ENCODE assay signal across 15 cellular contexts in the genomic region with DNA sequence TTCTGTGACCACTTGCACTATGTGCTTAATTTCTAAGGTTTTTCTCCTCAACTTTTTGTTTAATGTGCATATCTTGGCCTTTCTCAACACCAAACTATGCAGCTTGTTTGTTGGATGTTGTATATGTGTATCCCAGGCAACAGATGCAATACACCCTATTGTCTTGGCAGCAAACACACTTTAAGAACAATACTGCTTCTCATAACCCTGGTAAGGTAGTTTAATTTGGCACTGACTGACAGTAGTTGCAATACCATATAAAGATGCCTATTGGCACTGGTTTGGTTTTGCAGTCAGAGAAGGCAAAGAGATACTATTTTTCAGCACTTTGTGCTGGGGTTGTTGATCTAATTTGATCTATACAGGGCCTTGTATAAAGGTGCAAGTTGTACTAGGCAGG.
DNase-seq lines count a peak whose midpoint lies in the region; ATAC-seq and TF ChIP-seq lines count a peak whose summit lies in the region.
"Had no signal": no experiment of that assay in that cellular context is flagged by ENCODE, and none has a peak within 500 bp of the region (broad histone marks: within the 10 kb centered on the region; RNA-seq: fewer than 3 reads in every experiment).

No MANE protein-coding gene starts in this region.

- ATAC-seq in RWPE2 (ENCODE audit: low read depth) (0 out of 3 replicates have a peak, but pooled peaks have one; percentile 48), HG03095 (IDR thresholded peaks at IDR 0.05; ENCODE audit: unreplicated experiment) (no peak)
- ATAC-seq: psoas muscle had no signal

- H3K4me2 ChIP-seq in fibroblast of lung (ENCODE audit: extremely low read depth, insufficient read depth, low read length), result no peak overlapping the region

- no peaks in the 10 kb centered on the region for H3K79me2 ChIP-seq in fibroblast of lung (ENCODE audit: control insufficient read depth, insufficient read depth, low read length)

- TF ChIP-seq CTCF in 22Rv1 (IDR thresholded peaks at IDR 0.05), result no peak
- no peak for TF ChIP-seq CTCF in RWPE2 (IDR thresholded peaks at IDR 0.05; ENCODE audit: poor library complexity, severe bottlenecking)
- no peak for TF ChIP-seq CTCF in fibroblast of lung (conservative IDR thresholded peaks at IDR 0.05 in 1 of 2, IDR thresholded peaks at IDR 0.05 in 1 of 2; ENCODE audit: low read depth in 1 of 2, low read length in 2 of 2)
- no peak for TF ChIP-seq CTCF in A673 (conservative IDR thresholded peaks at IDR 0.05; ENCODE audit: low read depth, low read length)
- no peak for TF ChIP-seq CTCF in foreskin fibroblast (IDR thresholded peaks at IDR 0.05; ENCODE audit: low read depth, low read length)

- no peaks in the 10 kb centered on the region for H3K4me1 ChIP-seq in RWPE2 (ENCODE audit: insufficient read depth, poor library complexity, severe bottlenecking)
- H3K4me1 ChIP-seq in fibroblast of lung (ENCODE audit: control insufficient read depth, extremely low read depth, insufficient read depth, low read length), result no peaks in the 10 kb centered on the region
- no peaks in the 10 kb centered on the region for H3K4me1 ChIP-seq in A673 (ENCODE audit: insufficient read depth, low read length, poor library complexity, severe bottlenecking)
- H3K4me1 ChIP-seq: psoas muscle had no signal

- intact Hi-C loops in A673 (cut with micrococcal nuclease; ENCODE audit: unreplicated experiment), result no loop called here

- no peaks in the 10 kb centered on the region for H3K36me3 ChIP-seq in RWPE2 (ENCODE audit: low read depth)
- H3K36me3 ChIP-seq in fibroblast of lung (ENCODE audit: control insufficient read depth, insufficient read depth, low read length), result no peaks in the 10 kb centered on the region
- H3K36me3 ChIP-seq in A673 (ENCODE audit: insufficient read depth, low read length, poor library complexity, severe bottlenecking), result no peaks in the 10 kb centered on the region

- no peak overlapping the region for H3K4me3 ChIP-seq in RWPE2 (ENCODE audit: severe bottlenecking)
- no peak overlapping the region for H3K4me3 ChIP-seq in fibroblast of lung (replicated peaks in 1 of 4; ENCODE audit: control extremely low read depth in 1 of 4, insufficient read depth in 1 of 4, low read depth in 3 of 4, low read length in 4 of 4)
- no peak overlapping the region for H3K4me3 ChIP-seq in A673 (ENCODE audit: low read depth, low read length, poor library complexity, severe bottlenecking)
- H3K4me3 ChIP-seq in foreskin fibroblast (ENCODE audit: low read depth in 1 of 2, low read length in 2 of 2), result no peak overlapping the region
- H3K4me3 ChIP-seq: psoas muscle had no signal

- CTCF ChIA-PET in A673 (lab: Charles Lee), result no interaction called here

- no TSS peak for BruUV-seq in A673 (replicated peaks; lab: Mats Ljungman, UMichigan)

- POLR2A ChIA-PET in A673 (lab: Charles Lee; ENCODE audit: low non-redundant PET), result no interaction called here

- DNase-seq in HT1080 (ENCODE audit: low read depth) (peak; percentile 33), RWPE2 (ENCODE audit: low spot score) (no peak), fibroblast of lung (ENCODE audit: low read depth in 2 of 2) (peak; percentile 38 to 53), A673 (ENCODE audit: low spot score) (no peak), H4 (ENCODE audit: low spot score) (no peak), foreskin fibroblast (no peak)
- DNase-seq: cortex of kidney; EL; Kasumi-1; NCI-H510A; psoas muscle; stimulated activated CD4-positive, alpha-beta T cell treated with anti-CD3 and anti-CD28 coated beads, Interleukin-4, amount 100 ng/mL, for 24 hours; stimulated activated naive CD4-positive, alpha-beta T cell treated with Interleukin-2 at 50 U/mL for 16 hours had no signal

- H2AFZ ChIP-seq in fibroblast of lung (ENCODE audit: low read length), result no peak overlapping the region

- H3K27me3 ChIP-seq in RWPE2 (ENCODE audit: insufficient read depth, poor library complexity, severe bottlenecking) (no peaks in the 10 kb centered on the region), fibroblast of lung (ENCODE audit: control insufficient read depth, insufficient read depth, low read length) (no peaks in the 10 kb centered on the region), A673 (replicated peaks; ENCODE audit: insufficient read depth, low read depth, low read length, poor library complexity) (no peaks in the 10 kb centered on the region)

- H4K20me1 ChIP-seq in fibroblast of lung (ENCODE audit: control insufficient read depth, extremely low read depth, insufficient read depth, low read length), result no peaks in the 10 kb centered on the region

- no peak overlapping the region for H3K9ac ChIP-seq in fibroblast of lung (ENCODE audit: insufficient read depth, low read length)

- peak overlapping the region; percentile 84 for H3K27ac ChIP-seq in 22Rv1
- no peak overlapping the region for H3K27ac ChIP-seq in RWPE2 (ENCODE audit: poor library complexity, severe bottlenecking)
- no peak overlapping the region for H3K27ac ChIP-seq in fibroblast of lung (ENCODE audit: insufficient read depth, low read length)
- no peak overlapping the region for H3K27ac ChIP-seq in A673 (ENCODE audit: low read depth, low read length, poor library complexity, severe bottlenecking)
- H3K27ac ChIP-seq: psoas muscle had no signal

- no peaks in the 10 kb centered on the region for H3K9me3 ChIP-seq in RWPE2 (ENCODE audit: severe bottlenecking)
- no peaks in the 10 kb centered on the region for H3K9me3 ChIP-seq in fibroblast of lung (ENCODE audit: control insufficient read depth, insufficient read depth, low read depth, low read length)
- H3K9me3 ChIP-seq in A673 (ENCODE audit: low read depth, low read length, poor library complexity, severe bottlenecking), result no peaks in the 10 kb centered on the region
- H3K9me3 ChIP-seq: psoas muscle had no signal

Comparison
In these comparisons a context has a peak if more than half of its experiments do, and no peak if none do; other contexts are left out.
1. DNase-seq: peak in HT1080 (single experiment) and fibroblast of lung (2 of 2); none in RWPE2 (single experiment), A673 (single experiment), H4 (single experiment) and foreskin fibroblast (0 of 2).